ENCODE assay signal across 10 cellular contexts in genomic region chr5:50727149-50727496, GRCh38.
DNase-seq lines count a peak whose midpoint lies in the region; ATAC-seq and TF ChIP-seq lines count a peak whose summit lies in the region.
"Had no signal": no experiment of that assay in that cellular context is flagged by ENCODE, and none has a peak within 500 bp of the region (broad histone marks: within the 10 kb centered on the region; RNA-seq: fewer than 3 reads in every experiment).

No MANE protein-coding gene starts in this region.

- H3K4me3 Mint-ChIP-seq in activated naive CD8-positive, alpha-beta T cell treated with anti-CD3 and anti-CD28 coated beads for 36 hours: peak overlapping the region; percentile 37
- peak overlapping the region in 3 of 8 donors; percentile 29 to 42 (median 36) for H3K4me3 Mint-ChIP-seq in naive B cell
- H3K4me3 Mint-ChIP-seq: nephron progenitor cell had no signal

- H3K27me3 ChIP-seq in DND-41 (ENCODE audit: insufficient read depth, low read length, poor library complexity) (no peaks in the 10 kb centered on the region), trophoblast cell (ENCODE audit: insufficient read depth, low read length) (no peaks in the 10 kb centered on the region)

- no peak overlapping the region for H2BK12ac ChIP-seq in trophoblast cell (ENCODE audit: low read length)

- H3K27me3 Mint-ChIP-seq in activated naive CD8-positive, alpha-beta T cell treated with anti-CD3 and anti-CD28 coated beads for 36 hours: no peaks in the 10 kb centered on the region
- no peaks in the 10 kb centered on the region for H3K27me3 Mint-ChIP-seq in naive B cell

- no peak overlapping the region for H4K8ac ChIP-seq in trophoblast cell (ENCODE audit: low read depth, low read length)

- H3K9me3 Mint-ChIP-seq in activated naive CD8-positive, alpha-beta T cell treated with anti-CD3 and anti-CD28 coated beads for 36 hours: no peaks in the 10 kb centered on the region
- H3K9me3 Mint-ChIP-seq in naive B cell: no peaks in the 10 kb centered on the region
- H3K9me3 Mint-ChIP-seq: nephron progenitor cell had no signal

- no peaks in the 10 kb centered on the region for H3K79me1 ChIP-seq in trophoblast cell (ENCODE audit: low read length)

- no peak for ATAC-seq in DND-41 (ENCODE audit: insufficient read depth, low read depth)
- peak in 1 of 2 donors; percentile 25 for ATAC-seq in naive B cell (ENCODE audit: low read depth in 2 of 2)

- no peak overlapping the region for H2BK120ac ChIP-seq in trophoblast cell (ENCODE audit: insufficient read depth, low read length, poor library complexity)

- H3K4me3 ChIP-seq in DND-41 (ENCODE audit: low read depth in 1 of 2, low read length in 2 of 2) (no peak overlapping the region), trophoblast cell (ENCODE audit: low read depth, low read length) (no peak overlapping the region)

- no peak overlapping the region for H3K18ac ChIP-seq in trophoblast cell (ENCODE audit: low read length)

- no peak overlapping the region for H2AFZ ChIP-seq in DND-41 (ENCODE audit: low read depth, low read length)
- no peak overlapping the region for H2AFZ ChIP-seq in trophoblast cell (ENCODE audit: insufficient read depth, low read length, poor library complexity)

- no peak overlapping the region for H3K14ac ChIP-seq in trophoblast cell (ENCODE audit: low read length)

- no peak overlapping the region for H3K4ac ChIP-seq in trophoblast cell (ENCODE audit: low read depth, low read length)

- TF ChIP-seq CTCF in DND-41 (IDR thresholded peaks at IDR 0.05; ENCODE audit: borderline replicate concordance, extremely low read depth, low read length, poor library complexity, severe bottlenecking): no peak

- H3K4me2 ChIP-seq in DND-41 (ENCODE audit: insufficient read depth, low read length) (no peak overlapping the region), trophoblast cell (ENCODE audit: low read length) (no peak overlapping the region)

- H3K36me3 ChIP-seq in DND-41 (ENCODE audit: insufficient read depth, low read length): no peaks in the 10 kb centered on the region
- no peaks in the 10 kb centered on the region for H3K36me3 ChIP-seq in trophoblast cell (ENCODE audit: control insufficient read depth in 1 of 2, insufficient read depth in 2 of 2, low read length in 2 of 2)

- peak overlapping the region; percentile 89 for H3K27ac Mint-ChIP-seq in activated naive CD8-positive, alpha-beta T cell treated with anti-CD3 and anti-CD28 coated beads for 36 hours
- peak overlapping the region in 5 of 6 donors; percentile 17 to 76 (median 58) for H3K27ac Mint-ChIP-seq in naive B cell
- H3K27ac Mint-ChIP-seq: nephron progenitor cell had no signal

- H3K27ac ChIP-seq in DND-41 (ENCODE audit: low read length) (peak overlapping the region; percentile 23; the same call in 1 of the 2 replicates), trophoblast cell (ENCODE audit: low read depth, low read length) (no peak overlapping the region)

- H4K12ac ChIP-seq in trophoblast cell (ENCODE audit: low read depth, low read length): no peak overlapping the region

- H4K91ac ChIP-seq in trophoblast cell (ENCODE audit: low read depth, low read length): no peak overlapping the region

- no peaks in the 10 kb centered on the region; the same call in 1 of the 2 replicates for H3K4me1 ChIP-seq in DND-41 (ENCODE audit: insufficient read depth, low read length)
- peaks cover 2 to 4% of the 10 kb centered on the region in 2 experiments for H3K4me1 ChIP-seq in trophoblast cell (ENCODE audit: control insufficient read depth in 1 of 2, insufficient read depth in 2 of 2, low read length in 2 of 2)

- peaks cover 98% of the 10 kb centered on the region for H3K79me2 ChIP-seq in DND-41 (ENCODE audit: insufficient read depth, low read length)
- no peaks in the 10 kb centered on the region for H3K79me2 ChIP-seq in trophoblast cell (ENCODE audit: control insufficient read depth, insufficient read depth, low read length, poor library complexity)

- H2BK5ac ChIP-seq in trophoblast cell (ENCODE audit: low read depth, low read length, poor library complexity): no peak overlapping the region

- H3K4me1 Mint-ChIP-seq in activated naive CD8-positive, alpha-beta T cell treated with anti-CD3 and anti-CD28 coated beads for 36 hours: peaks cover 64% of the 10 kb centered on the region
- H3K4me1 Mint-ChIP-seq in naive B cell: peaks cover 26 to 57% (median 34%) of the 10 kb centered on the region in 3 donors

- H3K36me3 Mint-ChIP-seq in activated naive CD8-positive, alpha-beta T cell treated with anti-CD3 and anti-CD28 coated beads for 36 hours: peaks cover 30% of the 10 kb centered on the region
- H3K36me3 Mint-ChIP-seq in naive B cell: peaks cover 0 to 4% of the 10 kb centered on the region in 2 donors

- peaks cover 9% of the 10 kb centered on the region; the same call in 1 of the 2 replicates for H4K20me1 ChIP-seq in DND-41 (ENCODE audit: insufficient read depth, low read length)

- H3K9me3 ChIP-seq in DND-41 (ENCODE audit: insufficient read depth, low read length, severe bottlenecking): no peaks in the 10 kb centered on the region
- no peaks in the 10 kb centered on the region for H3K9me3 ChIP-seq in trophoblast cell (ENCODE audit: insufficient read depth, low read depth, low read length)

- DNase-seq in DND-41 (no peak), HT1080 (ENCODE audit: low read depth) (peak; percentile 62), naive B cell (no peak), trophoblast cell (no peak), HuH-7 (ENCODE audit: low spot score) (no peak), DMS153 treated with DMSO at 0.1 percent for 48 hours (lab: John Stamatoyannopoulos, UW; ENCODE audit: unreplicated experiment) (no peak), mesenteric fat pad (ENCODE audit: low spot score) (no peak)
- peak; percentile 23 for DNase-seq in activated naive CD8-positive, alpha-beta T cell treated with anti-CD3 and anti-CD28 coated beads for 36 hours
- DNase-seq: NCI-H187, nephron progenitor cell had no signal

- WGBS in trophoblast cell (ENCODE audit: extremely low coverage, insufficient coverage, insufficient read length): no CpG with 5 or more reads among the region's 5 CpGs

- no peak overlapping the region for H3K23ac ChIP-seq in trophoblast cell (ENCODE audit: low read length)

- no peak overlapping the region for H2AK5ac ChIP-seq in trophoblast cell (ENCODE audit: low read length)

- no peak overlapping the region for H3K9ac ChIP-seq in DND-41 (ENCODE audit: low read depth, low read length)
- H3K9ac ChIP-seq in trophoblast cell (ENCODE audit: low read length): no peak overlapping the region

Comparison
In these comparisons a context has a peak if more than half of its experiments do, and no peak if none do; other contexts are left out.
1. DNase-seq: peak in HT1080 (single experiment) and activated naive CD8-positive, alpha-beta T cell treated with anti-CD3 and anti-CD28 coated beads for 36 hours (single experiment); none in DND-41 (single experiment), naive B cell (single experiment), trophoblast cell (0 of 2), HuH-7 (single experiment), DMS153 treated with DMSO at 0.1 percent for 48 hours (single experiment) and mesenteric fat pad (single experiment).